ENCODE assay signal across 8 cellular contexts in the genomic region with DNA sequence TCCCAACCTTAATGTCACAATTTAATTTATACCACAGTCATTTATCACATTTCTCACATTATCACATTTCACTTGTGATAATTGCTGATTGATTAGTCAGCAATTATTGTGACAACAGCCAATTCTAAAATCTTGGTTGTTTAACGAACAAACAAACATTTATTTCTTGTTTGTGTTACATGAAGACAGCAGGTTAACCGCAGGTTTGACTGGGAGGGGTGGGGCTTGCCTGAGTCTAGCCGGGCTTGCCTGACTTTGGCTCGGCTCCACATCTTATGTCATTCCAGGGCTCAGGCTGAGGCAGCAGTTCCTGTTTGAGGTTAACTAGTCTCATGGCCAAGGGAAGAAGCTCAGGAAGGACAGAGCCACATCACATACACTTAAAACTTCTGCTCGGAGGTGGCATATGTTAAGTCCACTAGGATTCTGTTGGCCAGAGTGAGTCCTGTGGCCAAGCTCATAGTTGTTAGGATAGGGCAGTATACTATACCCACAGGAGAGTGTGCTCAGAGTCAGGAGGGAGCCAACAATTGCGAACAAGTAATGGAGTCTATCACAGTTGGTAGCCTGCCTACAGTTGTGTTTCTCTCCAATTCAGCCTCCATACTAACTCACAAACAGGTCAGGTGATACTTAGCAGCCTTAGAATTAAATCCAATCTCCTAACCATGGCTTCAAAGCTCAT.
DNase-seq lines count a peak whose midpoint lies in the region; ATAC-seq, FAIRE-seq and TF ChIP-seq lines count a peak whose summit lies in the region.

No MANE protein-coding gene starts in this region.

- TF ChIP-seq CTCF in fibroblast of lung (conservative IDR thresholded peaks at IDR 0.05 in 1 of 2, IDR thresholded peaks at IDR 0.05 in 1 of 2; ENCODE audit: low read depth in 1 of 2, low read length in 2 of 2) (no peak), pancreas (IDR thresholded peaks at IDR 0.05) (no peak)

- no peak overlapping the region for H3K4me2 ChIP-seq in fibroblast of lung (ENCODE audit: extremely low read depth, insufficient read depth, low read length)

- H4K20me1 ChIP-seq in fibroblast of lung (ENCODE audit: control insufficient read depth, extremely low read depth, insufficient read depth, low read length), result no peaks in the 10 kb centered on the region

- no peak overlapping the region for H3K4me3 ChIP-seq in fibroblast of lung (replicated peaks in 1 of 4; ENCODE audit: control extremely low read depth in 1 of 4, insufficient read depth in 1 of 4, low read depth in 3 of 4, low read length in 4 of 4)
- H3K4me3 ChIP-seq in pancreas, result no peak overlapping the region

- DNase-seq in COR-L47 (lab: John Stamatoyannopoulos, UW) (peak; percentile 21), RPMI7951 (ENCODE audit: low read depth) (peak; percentile 77), fibroblast of lung (ENCODE audit: low read depth in 2 of 2) (peak; percentile 49 to 78), pancreas (peak; percentile 73 to 90 (median 84))

- H3K36me3 ChIP-seq in fibroblast of lung (ENCODE audit: control insufficient read depth, insufficient read depth, low read length) (no peaks in the 10 kb centered on the region), pancreas (no peaks in the 10 kb centered on the region)

- H3K27ac ChIP-seq in fibroblast of lung (ENCODE audit: insufficient read depth, low read length) (no peak overlapping the region), pancreas (peak overlapping the region in 2 of 4 donors; percentile 13 to 27)

- FAIRE-seq in pancreas (lab: Jason Lieb, UNC), result no peak

- H3K79me2 ChIP-seq in fibroblast of lung (ENCODE audit: control insufficient read depth, insufficient read depth, low read length), result no peaks in the 10 kb centered on the region

- H3K9me3 ChIP-seq in fibroblast of lung (ENCODE audit: control insufficient read depth, insufficient read depth, low read depth, low read length) (no peaks in the 10 kb centered on the region), pancreas (no peaks in the 10 kb centered on the region)

- WGBS in pancreas, 2 donors, result 14 to 16% methylated on average over 6 of the region's 6 CpGs

- no peak overlapping the region for H2AFZ ChIP-seq in fibroblast of lung (ENCODE audit: low read length)

- no peaks in the 10 kb centered on the region for H3K27me3 ChIP-seq in fibroblast of lung (ENCODE audit: control insufficient read depth, insufficient read depth, low read length)
- H3K27me3 ChIP-seq in pancreas, result no peaks in the 10 kb centered on the region

- ATAC-seq in HG02623 (IDR thresholded peaks at IDR 0.05; ENCODE audit: unreplicated experiment) (peak; percentile 47), pancreas (peak; percentile 99 to 100 (median 99)), GM18907 (IDR thresholded peaks at IDR 0.05; ENCODE audit: unreplicated experiment) (no peak), HG03520 (IDR thresholded peaks at IDR 0.05; ENCODE audit: unreplicated experiment) (no peak), HG02840 (IDR thresholded peaks at IDR 0.05; ENCODE audit: low FRiP score, unreplicated experiment) (no peak)

- intact Hi-C loops in pancreas (cut with DNase I), result no loop called here

- H3K4me1 ChIP-seq in fibroblast of lung (ENCODE audit: control insufficient read depth, extremely low read depth, insufficient read depth, low read length), result peaks cover 3% of the 10 kb centered on the region
- H3K4me1 ChIP-seq in pancreas, result peaks cover 0 to 8% (median 5%) of the 10 kb centered on the region in 3 donors

- no peak overlapping the region for H3K9ac ChIP-seq in fibroblast of lung (ENCODE audit: insufficient read depth, low read length)

Comparison
In these comparisons a context has a peak if more than half of its experiments do, and no peak if none do; other contexts are left out.
1. DNase-seq: peak in every context shown above with its lines; median percentile 84 in pancreas; 77 in RPMI7951; 64 in fibroblast of lung; 21 in COR-L47.
2. ATAC-seq: peak in HG02623 (single experiment) and pancreas (4 of 4); none in GM18907 (single experiment), HG03520 (single experiment) and HG02840 (single experiment).